Comparison of ENCODE assay signal across 16 cellular contexts in genomic region chr7:132072873-132073272, GRCh38.
DNase-seq lines count a peak whose midpoint lies in the region; ATAC-seq and TF ChIP-seq lines count a peak whose summit lies in the region.
"Had no signal": no experiment of that assay in that cellular context is flagged by ENCODE, and none has a peak within 500 bp of the region (broad histone marks: within the 10 kb centered on the region; RNA-seq: fewer than 3 reads in every experiment).

No MANE protein-coding gene starts in this region.

- H3K9me3 Mint-ChIP-seq in activated naive CD8-positive, alpha-beta T cell treated with anti-CD3 and anti-CD28 coated beads, Interleukin-2, amount 50 U/mL, for 24 hours: no peaks in the 10 kb centered on the region
- H3K9me3 Mint-ChIP-seq: IgD-negative memory B cell had no signal

- H3K4me3 ChIP-seq in RWPE2 (ENCODE audit: severe bottlenecking): no peak overlapping the region
- H3K4me3 ChIP-seq: HAP-1 had no signal

- peaks cover 5% of the 10 kb centered on the region for H3K27me3 Mint-ChIP-seq in activated naive CD8-positive, alpha-beta T cell treated with anti-CD3 and anti-CD28 coated beads, Interleukin-2, amount 50 U/mL, for 24 hours

- no peaks in the 10 kb centered on the region for H3K27me3 ChIP-seq in RWPE2 (ENCODE audit: insufficient read depth, poor library complexity, severe bottlenecking)

- no peak overlapping the region for H3K27ac ChIP-seq in RWPE2 (ENCODE audit: poor library complexity, severe bottlenecking)

- H3K36me3 ChIP-seq in RWPE2 (ENCODE audit: low read depth): no peaks in the 10 kb centered on the region
- H3K36me3 ChIP-seq: HAP-1 had no signal

- no peak overlapping the region for H3K27ac Mint-ChIP-seq in activated naive CD8-positive, alpha-beta T cell treated with anti-CD3 and anti-CD28 coated beads, Interleukin-2, amount 50 U/mL, for 24 hours
- H3K27ac Mint-ChIP-seq: IgD-negative memory B cell had no signal

- peak; percentile 27; the same call in 1 of the 3 replicates for ATAC-seq in RWPE2 (ENCODE audit: low read depth)
- no peak for ATAC-seq in activated naive CD8-positive, alpha-beta T cell treated with anti-CD3 and anti-CD28 coated beads, Interleukin-2, amount 50 U/mL, for 24 hours
- ATAC-seq: PC-3 had no signal

- no peak overlapping the region for H3K4me3 Mint-ChIP-seq in activated naive CD8-positive, alpha-beta T cell treated with anti-CD3 and anti-CD28 coated beads, Interleukin-2, amount 50 U/mL, for 24 hours
- H3K4me3 Mint-ChIP-seq: IgD-negative memory B cell had no signal

- H3K36me3 Mint-ChIP-seq in activated naive CD8-positive, alpha-beta T cell treated with anti-CD3 and anti-CD28 coated beads, Interleukin-2, amount 50 U/mL, for 24 hours (ENCODE audit: low read depth): no peaks in the 10 kb centered on the region

- no peak for TF ChIP-seq CTCF in RWPE2 (IDR thresholded peaks at IDR 0.05; ENCODE audit: poor library complexity, severe bottlenecking)

- H3K9me3 ChIP-seq in RWPE2 (ENCODE audit: severe bottlenecking): no peaks in the 10 kb centered on the region
- H3K9me3 ChIP-seq: HAP-1 had no signal

- no peaks in the 10 kb centered on the region for H3K4me1 Mint-ChIP-seq in activated naive CD8-positive, alpha-beta T cell treated with anti-CD3 and anti-CD28 coated beads, Interleukin-2, amount 50 U/mL, for 24 hours
- H3K4me1 Mint-ChIP-seq: IgD-negative memory B cell had no signal

- peak; percentile 28 for DNase-seq in activated CD8-positive, alpha-beta memory T cell treated with anti-CD3 and anti-CD28 coated beads for 24 hours
- DNase-seq in activated CD8-positive, alpha-beta memory T cell treated with anti-CD3 and anti-CD28 coated beads, Interleukin-2, amount 50 U/mL, for 4 hours: no peak
- DNase-seq in RWPE2 (ENCODE audit: low spot score) (no peak), islet precursor cell (peak; percentile 42), HUDEP-2 (lab: John Stamatoyannopoulos, UW; ENCODE audit: unreplicated experiment in 76 of 76) (no peak), NCI-H526 (lab: John Stamatoyannopoulos, UW) (no peak)
- no peak for DNase-seq in activated naive CD8-positive, alpha-beta T cell treated with anti-CD3 and anti-CD28 coated beads, Interleukin-2, amount 50 U/mL, for 24 hours
- DNase-seq: C1 segment of cervical spinal cord, GF-D8, NCI-H1436, NCI-H2029 treated with DMSO at 0.1 percent for 48 hours, NCI-H2171 treated with DMSO at 0.1 percent for 48 hours, NCI-H446 treated with DMSO at 0.1 percent for 48 hours, PC-3 had no signal

- H3K4me1 ChIP-seq in RWPE2 (ENCODE audit: insufficient read depth, poor library complexity, severe bottlenecking): no peaks in the 10 kb centered on the region
- H3K4me1 ChIP-seq: HAP-1 had no signal

Comparison
In these comparisons a context has a peak if more than half of its experiments do, and no peak if none do; other contexts are left out.
1. DNase-seq: peak in activated CD8-positive, alpha-beta memory T cell treated with anti-CD3 and anti-CD28 coated beads for 24 hours (single experiment) and islet precursor cell (single experiment); none in activated CD8-positive, alpha-beta memory T cell treated with anti-CD3 and anti-CD28 coated beads, Interleukin-2, amount 50 U/mL, for 4 hours (single experiment), RWPE2 (single experiment), HUDEP-2 (0 of 76), NCI-H526 (0 of 2) and activated naive CD8-positive, alpha-beta T cell treated with anti-CD3 and anti-CD28 coated beads, Interleukin-2, amount 50 U/mL, for 24 hours (single experiment).